8 cellular contexts compared by ENCODE assay signal in genomic region chr10:99620713-99621453, GRCh38. TPM values are rescaled to one million over a fixed set of nuclear protein-coding genes. Genes with fewer than 3 reads are reported as not detected.
DNase-seq lines count a peak whose midpoint lies in the region; ATAC-seq and TF ChIP-seq lines count a peak whose summit lies in the region.

No MANE protein-coding gene starts in this region.

- intact Hi-C loops in stomach (cut with DNase I; ENCODE audit: low total_unique reads), result no loop called here

- TF ChIP-seq EP300 in stomach (IDR thresholded peaks at IDR 0.05), result peak; percentile 74

- TF ChIP-seq POLR2A in stomach (IDR thresholded peaks at IDR 0.05), result peak in 2 of 4 donors; percentile 49 to 59

- H3K4me1 Mint-ChIP-seq in neural crest cell, result peaks cover 34% of the 10 kb centered on the region

- TF ChIP-seq CTCF in fibroblast of villous mesenchyme (IDR thresholded peaks at IDR 0.05; ENCODE audit: insufficient read depth, low read depth, low read length) (no peak), neural crest cell (conservative IDR thresholded peaks at IDR 0.05) (peak; percentile 21), stomach (IDR thresholded peaks at IDR 0.05) (peak in 1 of 7 experiments; percentile 9)

- H3K27me3 ChIP-seq in stomach, result no peaks in the 10 kb centered on the region

- peaks cover 28 to 49% (median 40%) of the 10 kb centered on the region in 4 donors for H3K4me1 ChIP-seq in stomach

- peak overlapping the region; percentile 97 for H3K27ac Mint-ChIP-seq in neural crest cell (ENCODE audit: unreplicated experiment)

- peaks cover 0 to 1% (median 0%) of the 10 kb centered on the region in 4 donors for H3K36me3 ChIP-seq in stomach

- no peaks in the 10 kb centered on the region for H3K9me3 Mint-ChIP-seq in neural crest cell

- 0 to 1% (median 0%) methylated on average over 38 to 78 of the region's 78 CpGs for WGBS in stomach, 5 donors

- H3K27ac ChIP-seq in stomach, result peak overlapping the region; percentile 95 to 100 (median 99)

- no peaks in the 10 kb centered on the region for H3K9me3 ChIP-seq in stomach

- peak; percentile 83 for ATAC-seq in GM21825 (IDR thresholded peaks at IDR 0.05; ENCODE audit: unreplicated experiment)

- DNase-seq in DMS79 treated with DMSO at 0.1 percent for 48 hours (lab: John Stamatoyannopoulos, UW), result peak; percentile 45
- DNase-seq in Kasumi-1 (lab: John Stamatoyannopoulos, UW), result peak; percentile 90 to 92
- peak; percentile 78 to 83 for DNase-seq in SHP77 (lab: John Stamatoyannopoulos, UW)
- peak; percentile 85 for DNase-seq in activated gamma-delta T cell (lab: John Stamatoyannopoulos, UW)
- DNase-seq in fibroblast of villous mesenchyme (ENCODE audit: low read depth), result peak; percentile 96
- DNase-seq in neural crest cell (ENCODE audit: low read depth, low spot score), result peak; percentile 86
- DNase-seq in stomach, result peak; percentile 89

- H3K27me3 Mint-ChIP-seq in neural crest cell (ENCODE audit: low read depth), result no peaks in the 10 kb centered on the region

- H3K4me3 ChIP-seq in fibroblast of villous mesenchyme (ENCODE audit: low read depth, low read length) (peak overlapping the region; percentile 68), stomach (peak overlapping the region; percentile 66 to 97 (median 94))

- no peaks in the 10 kb centered on the region for H3K36me3 Mint-ChIP-seq in neural crest cell (ENCODE audit: low read depth)

- H3K4me3 Mint-ChIP-seq in neural crest cell, result peak overlapping the region; percentile 93

RNA-seq across cellular contexts. Expression of gene SLC25A28, which starts 0.6 kb away (rescaled TPM):
- total RNA-seq in fibroblast of villous mesenchyme (16.0 and 18.4 TPM in 2 replicates), neural crest cell (28.4 and 40.2 TPM in 2 replicates), stomach (100 to 1,000 TPM in 1 of 5 donors, 10 to 100 TPM in 3, 1 to 10 TPM in 1; 7.5 to 225 (median 43.5) TPM)
- polyA plus RNA-seq in stomach, result 10 to 100 TPM; 49.9 to 90.4 (median 57.9) TPM

RNA-seq across cellular contexts. Expression of gene ENTPD7, which starts 38.4 kb away (rescaled TPM):
- total RNA-seq in fibroblast of villous mesenchyme (43.2 and 48.4 TPM in 2 replicates), neural crest cell (23.9 and 24.9 TPM in 2 replicates), stomach (10 to 100 TPM in 4 of 5 donors, not detected in 1; 12.2 to 36.2 (median 23.1) TPM)
- 1 to 10 TPM; 1.2 to 4.0 (median 2.1) TPM for polyA plus RNA-seq in stomach

Comparison
In these comparisons a context has a peak if more than half of its experiments do, and no peak if none do; other contexts are left out.
1. Peak in every context shown above with its lines: DNase-seq, ATAC-seq, H3K4me3 ChIP-seq and H3K27ac ChIP-seq.
2. DNase-seq: peak in every context shown above with its lines; median percentile 96 in fibroblast of villous mesenchyme; 91 in Kasumi-1; 89 in stomach; 86 in neural crest cell; 85 in activated gamma-delta T cell; 80 in SHP77; 45 in DMS79 treated with DMSO at 0.1 percent for 48 hours.